38 cellular contexts compared by ENCODE assay signal in genomic region chr2:181639686-181640085, GRCh38. TPM values are rescaled to one million over a fixed set of nuclear protein-coding genes. Genes with fewer than 3 reads are reported as not detected.
"Had no signal": no experiment of that assay in that cellular context is flagged by ENCODE, and none has a peak within 500 bp of the region (broad histone marks: within the 10 kb centered on the region; RNA-seq: fewer than 3 reads in every experiment).

No MANE protein-coding gene starts in this region.

- H3K27ac ChIP-seq: adrenal gland, ascending aorta, body of pancreas, brain microvascular endothelial cell, breast epithelium, cardiac muscle cell had no signal

- H3K4me1 ChIP-seq: adrenal gland, ascending aorta, breast epithelium had no signal

- DNase-seq: activated effector memory CD4-positive, alpha-beta T cell treated with anti-CD3 and anti-CD28 coated beads, Interleukin-2, amount 50 U/mL, for 16 hours; activated effector memory CD4-positive, alpha-beta T cell treated with Interleukin-2 at 50 U/mL for 16 hours; activated gamma-delta T cell; activated gamma-delta T cell treated with Interleukin-2 at 50 U/mL for 16 hours; activated naive CD4-positive, alpha-beta T cell; activated naive CD4-positive, alpha-beta T cell treated with anti-CD3 and anti-CD28 coated beads for 36 hours; activated naive CD4-positive, alpha-beta T cell treated with anti-CD3 and anti-CD28 coated beads, Interleukin-2, amount 10 ng/mL, durations not matched to agents 7 days and 5 days; activated naive CD4-positive, alpha-beta T cell treated with anti-CD3 and anti-CD28 coated beads, Interleukin-2, amount 50 U/mL, for 16 hours; activated naive CD4-positive, alpha-beta T cell treated with Interleukin-2 at 50 U/mL for 16 hours; activated naive CD8-positive, alpha-beta T cell treated with anti-CD3 and anti-CD28 coated beads for 36 hours; activated naive CD8-positive, alpha-beta T cell treated with anti-CD3 and anti-CD28 coated beads, Interleukin-2, amount 10 ng/mL, durations not matched to agents 7 days and 5 days; activated naive CD8-positive, alpha-beta T cell treated with anti-CD3 and anti-CD28 coated beads, Interleukin-2, amount 50 U/mL, for 24 hours; activated T-cell treated with anti-CD3 and anti-CD28 coated beads, Interleukin-2, amount 50 U/mL, for 1 hour; activated T-cell treated with anti-CD3 and anti-CD28 coated beads, Interleukin-2, amount 50 U/mL, for 24 hours; activated T-cell treated with anti-CD3 and anti-CD28 coated beads, Interleukin-2, amount 50 U/mL, for 4 hours; activated T-cell treated with anti-CD3 and anti-CD28 coated beads, Interleukin-2, amount 50 U/mL, for 48 hours; activated T-cell treated with anti-CD3 and anti-CD28 coated beads, Interleukin-2, amount 50 U/mL, for 72 hours; adrenal gland; amniotic stem cell; amygdala; anterior cingulate cortex; aorta; body of pancreas; brain microvascular endothelial cell; caudate nucleus; central memory CD4-positive, alpha-beta T cell; cerebellar nuclear complex had no signal

- H3K36me3 ChIP-seq: adrenal gland, ascending aorta, brain microvascular endothelial cell, breast epithelium, cardiac muscle cell had no signal

- H3K4me3 ChIP-seq: adrenal gland, ascending aorta, body of pancreas, breast epithelium, cardiac muscle cell had no signal

- ATAC-seq: activated naive CD4-positive, alpha-beta T cell treated with anti-CD3 and anti-CD28 coated beads, Interleukin-2, amount 50 U/mL, for 72 hours; activated naive CD8-positive, alpha-beta T cell treated with anti-CD3 and anti-CD28 coated beads, Interleukin-2, amount 50 U/mL, for 24 hours; activated T-cell treated with anti-CD3 and anti-CD28 coated beads, Interleukin-2, amount 50 U/mL, for 4 hours; activated T-cell treated with anti-CD3 and anti-CD28 coated beads, Interleukin-2, amount 50 U/mL, for 72 hours; activated T-helper 17 cell treated with anti-CD3 and anti-CD28 coated beads, Interleukin-2, amount 50 U/mL, for 72 hours; body of pancreas had no signal

- H3K9me3 ChIP-seq: adrenal gland, ascending aorta, body of pancreas, breast epithelium had no signal

- H3K27me3 ChIP-seq: adrenal gland, ascending aorta, body of pancreas, breast epithelium had no signal

- FAIRE-seq: astrocyte had no signal

RNA-seq across cellular contexts. Expression of gene CERKL, which starts 17.2 kb away (rescaled TPM):
- total RNA-seq: activated naive CD4-positive, alpha-beta T cell treated with anti-CD3 and anti-CD28 coated beads, Interleukin-2, amount 50 U/mL, for 72 hours; activated naive CD8-positive, alpha-beta T cell treated with anti-CD3 and anti-CD28 coated beads, Interleukin-2, amount 10 ng/mL, durations not matched to agents 7 days and 5 days; activated T-helper 1 cell treated with anti-CD3 and anti-CD28 coated beads, Interleukin-12 subunit alpha, Interleukin-12 subunit beta, Interleukin-2, Interleukin-4 antibody, amounts not matched to agents 30 ng/mL and 10 ng/mL and 1 ng/mL, durations not matched to agents 14 hours and 24 hours and 36 hours; activated T-helper 17 cell treated with anti-CD3 and anti-CD28 coated beads, Interleukin-2, amount 50 U/mL, for 72 hours; activated T-helper 2 cell treated with anti-CD3 and anti-CD28 coated beads, Interferon-gamma antibody, Interleukin-2, Interleukin-4, amounts not matched to agents 10 μg/mL and 5 μg/mL and 100 μg/mL, durations not matched to agents 14 hours and 24 hours and 36 hours; adrenal gland; aorta; ascending aorta; bronchial epithelial cell; chondrocyte had no signal

RNA-seq across cellular contexts. Expression of gene NEUROD1, which starts 40.6 kb away (rescaled TPM):
- total RNA-seq: activated naive CD4-positive, alpha-beta T cell treated with anti-CD3 and anti-CD28 coated beads for 36 hours; activated naive CD4-positive, alpha-beta T cell treated with anti-CD3 and anti-CD28 coated beads, Interleukin-2, amount 50 U/mL, for 72 hours; activated naive CD8-positive, alpha-beta T cell treated with anti-CD3 and anti-CD28 coated beads, Interleukin-2, amount 10 ng/mL, durations not matched to agents 7 days and 5 days; activated T-cell treated with anti-CD3 and anti-CD28 coated beads, Interleukin-2, amount 50 U/mL, for 4 hours; activated T-cell treated with anti-CD3 and anti-CD28 coated beads, Interleukin-2, amount 50 U/mL, for 72 hours; activated T-helper 1 cell treated with anti-CD3 and anti-CD28 coated beads, Interleukin-12 subunit alpha, Interleukin-12 subunit beta, Interleukin-2, Interleukin-4 antibody, amounts not matched to agents 30 ng/mL and 10 ng/mL and 1 ng/mL, durations not matched to agents 14 hours and 24 hours and 36 hours; activated T-helper 17 cell treated with anti-CD3 and anti-CD28 coated beads, Interleukin-2, amount 50 U/mL, for 72 hours; activated T-helper 2 cell treated with anti-CD3 and anti-CD28 coated beads, Interferon-gamma antibody, Interleukin-2, Interleukin-4, amounts not matched to agents 10 μg/mL and 5 μg/mL and 100 μg/mL, durations not matched to agents 14 hours and 24 hours and 36 hours; adrenal gland; aorta; ascending aorta; astrocyte; breast epithelium; bronchial epithelial cell; cardiac muscle cell; cardiac septum; chondrocyte had no signal
- polyA plus RNA-seq: adrenal gland, cardiac muscle cell had no signal
